ENCODE assay signal across 33 cellular contexts in the genomic region with DNA sequence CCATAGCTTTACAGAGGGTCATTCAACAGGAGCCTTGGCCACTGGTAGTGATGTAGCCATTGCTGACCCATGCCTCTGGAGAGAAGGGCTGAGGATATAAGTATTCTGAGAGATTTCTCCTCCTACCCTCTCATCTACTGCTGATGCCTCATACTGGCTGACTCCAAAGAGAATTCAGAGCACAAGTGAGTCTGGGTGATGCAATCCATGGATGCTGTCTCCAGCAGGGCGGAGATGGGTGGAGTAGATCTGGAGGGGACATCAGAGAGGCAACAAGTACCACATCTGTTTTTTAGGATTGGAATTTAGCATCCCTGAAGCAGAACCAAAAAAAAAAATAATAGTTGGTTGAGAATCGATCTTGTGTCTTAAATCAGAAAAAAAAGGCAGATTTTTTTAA.
"Had no signal": no experiment of that assay in that cellular context is flagged by ENCODE, and none has a peak within 500 bp of the region (broad histone marks: within the 10 kb centered on the region; RNA-seq: fewer than 3 reads in every experiment).

No MANE protein-coding gene starts in this region.

- DNase-seq: activated B cell treated with CpG ODN at 0.5 μM for 24 hours; activated CD4-positive, alpha-beta memory T cell treated with anti-CD3 and anti-CD28 coated beads for 36 hours; activated CD4-positive, alpha-beta T cell treated with anti-CD3 and anti-CD28 coated beads for 4 hours; activated CD4-positive, alpha-beta T cell treated with anti-CD3 and anti-CD28 coated beads, Interleukin-2, amount 10 ng/mL, durations not matched to agents 24 days and 14 days; activated CD4-positive, alpha-beta T cell treated with anti-CD3 and anti-CD28 coated beads, Interleukin-2, amount 50 U/mL, for 1 hour; activated CD4-positive, alpha-beta T cell treated with anti-CD3 and anti-CD28 coated beads, Interleukin-2, amount 50 U/mL, for 4 hours; activated CD4-positive, CD25-positive, alpha-beta regulatory T cell treated with anti-CD3 and anti-CD28 coated beads, Interleukin-2, amount 50 U/mL, for 72 hours; activated CD8-positive, alpha-beta memory T cell treated with anti-CD3 and anti-CD28 coated beads, Interleukin-2, amount 50 U/mL, for 4 hours; activated CD8-positive, alpha-beta T cell treated with anti-CD3 and anti-CD28 coated beads for 36 hours; activated effector memory CD4-positive, alpha-beta T cell treated with anti-CD3 and anti-CD28 coated beads, Interleukin-2, amount 50 U/mL, for 16 hours; activated gamma-delta T cell treated with Interleukin-2 at 50 U/mL for 16 hours; activated naive CD4-positive, alpha-beta T cell; activated naive CD4-positive, alpha-beta T cell treated with anti-CD3 and anti-CD28 coated beads for 36 hours; activated naive CD4-positive, alpha-beta T cell treated with anti-CD3 and anti-CD28 coated beads, Interleukin-2, amount 50 U/mL, for 16 hours; activated naive CD8-positive, alpha-beta T cell treated with anti-CD3 and anti-CD28 coated beads for 36 hours; activated T-cell treated with anti-CD3 and anti-CD28 coated beads for 4 hours; activated T-cell treated with anti-CD3 and anti-CD28 coated beads, Interleukin-2, amount 50 U/mL, for 1 hour; activated T-cell treated with anti-CD3 and anti-CD28 coated beads, Interleukin-2, amount 50 U/mL, for 4 hours; activated T-cell treated with anti-CD3 and anti-CD28 coated beads, Interleukin-2, amount 50 U/mL, for 72 hours; adrenal gland; amniotic stem cell; aorta; body of pancreas; brain microvascular endothelial cell; caudate nucleus; cerebellar nuclear complex; T-helper 1 cell; T-helper 2 cell; T-helper 9 cell had no signal

- H3K9me3 ChIP-seq: adrenal gland, body of pancreas, breast epithelium had no signal

- H3K4me3 ChIP-seq: adrenal gland, body of pancreas, breast epithelium had no signal

- H3K27ac ChIP-seq: adrenal gland, body of pancreas, brain microvascular endothelial cell, breast epithelium, VCaP had no signal

- ATAC-seq: activated CD8-positive, alpha-beta T cell treated with anti-CD3 and anti-CD28 coated beads for 36 hours; activated naive CD4-positive, alpha-beta T cell treated with anti-CD3 and anti-CD28 coated beads, Interleukin-2, amount 50 U/mL, for 72 hours; activated T-cell treated with anti-CD3 and anti-CD28 coated beads, Interleukin-2, amount 50 U/mL, for 4 hours; activated T-cell treated with anti-CD3 and anti-CD28 coated beads, Interleukin-2, amount 50 U/mL, for 72 hours; activated T-helper 17 cell treated with anti-CD3 and anti-CD28 coated beads, Interleukin-2, amount 50 U/mL, for 72 hours; body of pancreas had no signal

- H3K27me3 ChIP-seq: adrenal gland, body of pancreas, brain microvascular endothelial cell, breast epithelium had no signal

- H3K4me1 ChIP-seq: adrenal gland, breast epithelium had no signal

- H3K36me3 ChIP-seq: adrenal gland, brain microvascular endothelial cell, breast epithelium had no signal
